ENCODE assay signal across 39 cellular contexts in genomic region chr16:88630433-88630832, GRCh38. TPM values are rescaled to one million over a fixed set of nuclear protein-coding genes. Genes with fewer than 3 reads are reported as not detected.
"Had no signal": no experiment of that assay in that cellular context is flagged by ENCODE, and none has a peak within 500 bp of the region (broad histone marks: within the 10 kb centered on the region; RNA-seq: fewer than 3 reads in every experiment).

No MANE protein-coding gene starts in this region.

- H3K9me3 Mint-ChIP-seq: activated B cell treated with CpG ODN at 0.5 μM for 24 hours; activated CD4-positive, alpha-beta memory T cell treated with anti-CD3 and anti-CD28 coated beads for 36 hours; activated naive CD4-positive, alpha-beta T cell treated with anti-CD3 and anti-CD28 coated beads, Interleukin-2, amount 10 ng/mL, durations not matched to agents 7 days and 5 days; activated naive CD8-positive, alpha-beta T cell treated with anti-CD3 and anti-CD28 coated beads, Interleukin-2, amount 50 U/mL, for 24 hours; brain; T-cell had no signal

- H3K27ac ChIP-seq: KMS-11, Peyer's patch, VCaP had no signal

- H3K4me3 Mint-ChIP-seq: activated B cell treated with CpG ODN at 0.5 μM for 24 hours; activated CD4-positive, alpha-beta memory T cell treated with anti-CD3 and anti-CD28 coated beads for 36 hours; activated naive CD4-positive, alpha-beta T cell treated with anti-CD3 and anti-CD28 coated beads, Interleukin-2, amount 10 ng/mL, durations not matched to agents 7 days and 5 days; activated naive CD8-positive, alpha-beta T cell; activated naive CD8-positive, alpha-beta T cell treated with anti-CD3 and anti-CD28 coated beads, Interleukin-2, amount 50 U/mL, for 24 hours; brain; T-cell had no signal

- ATAC-seq: activated naive CD8-positive, alpha-beta T cell treated with anti-CD3 and anti-CD28 coated beads, Interleukin-2, amount 50 U/mL, for 24 hours; PC-3; SK-N-SH treated with all-trans-retinoic acid at 6 μM for 48 hours; T-cell had no signal

- H3K4me1 Mint-ChIP-seq: brain had no signal

- H3K9me3 ChIP-seq: Peyer's patch had no signal

- H3K4me3 ChIP-seq: Peyer's patch had no signal

- H3K27ac Mint-ChIP-seq: activated B cell treated with CpG ODN at 0.5 μM for 24 hours; activated CD4-positive, alpha-beta memory T cell treated with anti-CD3 and anti-CD28 coated beads for 36 hours; activated naive CD4-positive, alpha-beta T cell treated with anti-CD3 and anti-CD28 coated beads, Interleukin-2, amount 10 ng/mL, durations not matched to agents 7 days and 5 days; activated naive CD8-positive, alpha-beta T cell; activated naive CD8-positive, alpha-beta T cell treated with anti-CD3 and anti-CD28 coated beads, Interleukin-2, amount 50 U/mL, for 24 hours; brain; T-cell had no signal

- H3K36me3 Mint-ChIP-seq: activated naive CD8-positive, alpha-beta T cell had no signal

- H3K27me3 Mint-ChIP-seq: activated B cell treated with CpG ODN at 0.5 μM for 24 hours; activated naive CD8-positive, alpha-beta T cell; activated naive CD8-positive, alpha-beta T cell treated with anti-CD3 and anti-CD28 coated beads, Interleukin-2, amount 50 U/mL, for 24 hours; brain; T-cell had no signal

- H3K4me2 ChIP-seq: KMS-11 had no signal

- H3K27me3 ChIP-seq: Peyer's patch had no signal

- DNase-seq: activated B cell treated with CpG ODN at 0.5 μM for 24 hours; activated CD4-positive, alpha-beta memory T cell treated with anti-CD3 and anti-CD28 coated beads for 36 hours; activated CD4-positive, alpha-beta T cell treated with anti-CD3 and anti-CD28 coated beads for 4 hours; activated CD4-positive, alpha-beta T cell treated with anti-CD3 and anti-CD28 coated beads, Interleukin-2, amount 50 U/mL, for 1 hour; activated CD4-positive, CD25-positive, alpha-beta regulatory T cell treated with anti-CD3 and anti-CD28 coated beads, Interleukin-2, amount 50 U/mL, for 72 hours; activated CD8-positive, alpha-beta memory T cell treated with anti-CD3 and anti-CD28 coated beads, Interleukin-2, amount 50 U/mL, for 4 hours; activated effector memory CD4-positive, alpha-beta T cell treated with Interleukin-2 at 50 U/mL for 16 hours; activated naive CD4-positive, alpha-beta T cell treated with anti-CD3 and anti-CD28 coated beads, Interleukin-2, amount 10 ng/mL, durations not matched to agents 7 days and 5 days; activated naive CD8-positive, alpha-beta T cell treated with anti-CD3 and anti-CD28 coated beads, Interleukin-2, amount 50 U/mL, for 24 hours; activated T-cell treated with anti-CD3 and anti-CD28 coated beads for 4 hours; activated T-cell treated with anti-CD3 and anti-CD28 coated beads, Interleukin-2, amount 50 U/mL, for 48 hours; anterior cingulate cortex; central memory CD4-positive, alpha-beta T cell; MM.1S; MV-4-11; NCI-H1092; NCI-H1436 treated with DMSO at 0.1 percent for 48 hours; NCI-H1694 treated with DMSO at 0.1 percent for 48 hours; NCI-H2029; NCI-H345; NCI-H524 treated with DMSO at 0.1 percent for 48 hours; NCI-H748 treated with DMSO at 0.1 percent for 48 hours; NK-92 treated with Interleukin-12 subunit alpha and Interleukin-12 subunit beta, amount 100 ng/mL, for 24 hours; PC-3; Peyer's patch; RPMI8226; SIG-M5; T-cell; T-helper 2 cell; T-helper 9 cell had no signal

- H3K9ac ChIP-seq: KMS-11 had no signal

RNA-seq across cellular contexts. Expression of gene IL17C, which starts 7.9 kb away (rescaled TPM):
- total RNA-seq: LHCN-M2, NCI-H460, PC-3, Peyer's patch, SK-MEL-5 had no signal

RNA-seq across cellular contexts. Expression of gene CYBA, which starts 20.4 kb away (rescaled TPM):
- total RNA-seq: PC-3 had no signal

RNA-seq across cellular contexts. Expression of gene SNAI3, which starts 55.9 kb away (rescaled TPM):
- total RNA-seq: bronchial epithelial cell, NCI-H460, SK-MEL-5 had no signal
